12 cellular contexts compared by ENCODE assay signal in the genomic region with DNA sequence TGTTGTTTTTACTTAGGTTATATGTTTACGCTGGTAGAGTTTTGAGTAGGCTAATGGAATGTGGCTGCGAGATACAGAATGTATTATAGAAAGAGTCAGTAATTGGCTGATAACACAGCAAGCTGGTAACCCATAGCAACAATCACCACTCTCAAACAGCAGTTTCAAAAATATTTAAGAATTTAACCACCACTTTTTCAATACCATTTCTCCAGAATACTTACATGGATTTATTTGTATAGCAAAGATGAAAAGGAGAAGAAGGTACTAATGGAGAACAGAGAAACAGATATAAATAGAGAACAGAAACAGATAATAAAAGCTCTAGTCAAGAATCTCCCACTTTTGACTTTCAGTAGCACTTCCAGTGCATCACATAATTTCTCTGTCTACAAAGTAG.
A peak's percentile ranks its signal among the peaks of the same experiment; 100 is the strongest.
DNase-seq lines count a peak whose midpoint lies in the region; ATAC-seq lines count a peak whose summit lies in the region.
"Had no signal": no experiment of that assay in that cellular context is flagged by ENCODE, and none has a peak within 500 bp of the region (broad histone marks: within the 10 kb centered on the region; RNA-seq: fewer than 3 reads in every experiment).

No MANE protein-coding gene starts in this region.

- no peaks in the 10 kb centered on the region for H3K36me3 ChIP-seq in neuronal stem cell (replicated peaks in 1 of 2; ENCODE audit: control insufficient read depth in 2 of 2, insufficient read depth in 2 of 2, low read length in 2 of 2)
- H3K36me3 ChIP-seq: heart left ventricle had no signal

- H3K79me1 ChIP-seq in neuronal stem cell (ENCODE audit: low read depth, low read length): no peaks in the 10 kb centered on the region

- POLR2A ChIA-PET in activated CD4-positive, alpha-beta T cell treated with anti-CD3 and anti-CD28 coated beads for 36 hours (lab: Charles Lee): no interaction called here

- ATAC-seq in GM18873 (IDR thresholded peaks at IDR 0.05; ENCODE audit: low FRiP score, unreplicated experiment) (peak; percentile 87), GM21723 (IDR thresholded peaks at IDR 0.05; ENCODE audit: unreplicated experiment) (peak; percentile 78), HG03159 (IDR thresholded peaks at IDR 0.05; ENCODE audit: unreplicated experiment) (peak; percentile 90)
- ATAC-seq in activated CD4-positive, alpha-beta T cell treated with anti-CD3 and anti-CD28 coated beads for 36 hours: no peak
- ATAC-seq: effector memory CD8-positive, alpha-beta T cell; heart left ventricle; HepG2 had no signal

- no peak overlapping the region for H3K14ac ChIP-seq in neuronal stem cell (ENCODE audit: low read length)

- H2AK5ac ChIP-seq in neuronal stem cell (ENCODE audit: low read depth, low read length): no peak overlapping the region

- CTCF ChIA-PET in activated CD4-positive, alpha-beta T cell treated with anti-CD3 and anti-CD28 coated beads for 36 hours (lab: Charles Lee): interaction anchor here (1.2 kb wide), 2 partner anchors 15 to 19 kb away, joined by 3 read pairs; no protein-coding TSS in a partner anchor

- H3K23ac ChIP-seq in neuronal stem cell (ENCODE audit: low read depth, low read length, poor library complexity): no peak overlapping the region

- H3K18ac ChIP-seq in neuronal stem cell (ENCODE audit: low read length): no peak overlapping the region

- H4K8ac ChIP-seq in neuronal stem cell (ENCODE audit: low read depth, low read length): no peak overlapping the region

- H3K36me3 Mint-ChIP-seq in activated CD4-positive, alpha-beta T cell treated with anti-CD3 and anti-CD28 coated beads for 36 hours (ENCODE audit: low read depth): no peaks in the 10 kb centered on the region

- H3K27ac ChIP-seq in neuronal stem cell (replicated peaks; ENCODE audit: low read length): no peak overlapping the region
- H3K27ac ChIP-seq: heart left ventricle had no signal

- no peak overlapping the region for H3K4me2 ChIP-seq in neuronal stem cell (ENCODE audit: insufficient read depth, low read length, poor library complexity, severe bottlenecking)

- no peak overlapping the region for H3K27ac Mint-ChIP-seq in activated CD4-positive, alpha-beta T cell treated with anti-CD3 and anti-CD28 coated beads for 36 hours
- H3K27ac Mint-ChIP-seq: effector memory CD8-positive, alpha-beta T cell had no signal

- no peak overlapping the region for H2BK12ac ChIP-seq in neuronal stem cell (ENCODE audit: low read length)

- H3K4me1 ChIP-seq in neuronal stem cell (ENCODE audit: control insufficient read depth in 2 of 2, insufficient read depth in 1 of 2, low read depth in 1 of 2, low read length in 2 of 2): no peaks in the 10 kb centered on the region

- H3K9me3 ChIP-seq in neuronal stem cell (replicated peaks in 1 of 2; ENCODE audit: control insufficient read depth in 2 of 2, insufficient read depth in 1 of 2, low read depth in 1 of 2, low read length in 2 of 2): no peaks in the 10 kb centered on the region

- DNase-seq in amniotic epithelial cell (ENCODE audit: low read depth): peak; percentile 4
- no peak for DNase-seq in NAMALWA (ENCODE audit: low spot score)
- no peak for DNase-seq in activated CD4-positive, alpha-beta T cell treated with anti-CD3 and anti-CD28 coated beads for 36 hours
- no peak for DNase-seq in NCI-H2029 (lab: John Stamatoyannopoulos, UW)
- DNase-seq in neuronal stem cell (ENCODE audit: low spot score): no peak
- DNase-seq: effector memory CD8-positive, alpha-beta T cell; heart left ventricle; mesendoderm had no signal

- H3K27me3 ChIP-seq in neuronal stem cell (ENCODE audit: control insufficient read depth in 3 of 3, insufficient read depth in 3 of 3, low read depth in 1 of 3, low read length in 3 of 3): no peaks in the 10 kb centered on the region
- H3K27me3 ChIP-seq: heart left ventricle had no signal

- H2BK15ac ChIP-seq in neuronal stem cell (ENCODE audit: low read length): no peak overlapping the region

- no peak overlapping the region for H2AFZ ChIP-seq in neuronal stem cell (ENCODE audit: low read length)

- peaks cover 8% of the 10 kb centered on the region for H3K4me1 Mint-ChIP-seq in activated CD4-positive, alpha-beta T cell treated with anti-CD3 and anti-CD28 coated beads for 36 hours

- no peak overlapping the region for H2BK5ac ChIP-seq in neuronal stem cell (ENCODE audit: low read length)

- no peaks in the 10 kb centered on the region for H3K27me3 Mint-ChIP-seq in activated CD4-positive, alpha-beta T cell treated with anti-CD3 and anti-CD28 coated beads for 36 hours
- H3K27me3 Mint-ChIP-seq: effector memory CD8-positive, alpha-beta T cell had no signal

- intact Hi-C loops in activated CD4-positive, alpha-beta T cell treated with anti-CD3 and anti-CD28 coated beads for 36 hours (cut with DNase I, micrococcal nuclease): no loop called here

- H3K9me3 Mint-ChIP-seq in activated CD4-positive, alpha-beta T cell treated with anti-CD3 and anti-CD28 coated beads for 36 hours (ENCODE audit: low read depth): peaks cover 18% of the 10 kb centered on the region

- H3K4me3 ChIP-seq in neuronal stem cell (ENCODE audit: low read length in 2 of 2): no peak overlapping the region
- H3K4me3 ChIP-seq: heart left ventricle had no signal

- no peak overlapping the region for H3K9ac ChIP-seq in neuronal stem cell (ENCODE audit: low read depth, low read length, poor library complexity)

- no peak overlapping the region for H4K91ac ChIP-seq in neuronal stem cell (ENCODE audit: low read depth, low read length, poor library complexity)

- no CpG with 5 or more reads among the region's 2 CpGs for WGBS in neuronal stem cell (ENCODE audit: extremely low coverage in 2 of 2, insufficient read length in 2 of 2, insufficient replicate concordance in 1 of 2), 2 donors

- H3K4me3 Mint-ChIP-seq in activated CD4-positive, alpha-beta T cell treated with anti-CD3 and anti-CD28 coated beads for 36 hours: no peak overlapping the region
- H3K4me3 Mint-ChIP-seq: effector memory CD8-positive, alpha-beta T cell had no signal

- H3K4ac ChIP-seq in neuronal stem cell (ENCODE audit: low read length): no peak overlapping the region

- H2BK120ac ChIP-seq in neuronal stem cell (ENCODE audit: low read depth, low read length): no peak overlapping the region
